In genomic region chr16:17744903-17745581, GRCh38 we compare ENCODE assay signal across 14 cellular contexts.
DNase-seq lines count a peak whose midpoint lies in the region; TF ChIP-seq lines count a peak whose summit lies in the region.
"Had no signal": no experiment of that assay in that cellular context is flagged by ENCODE, and none has a peak within 500 bp of the region (broad histone marks: within the 10 kb centered on the region; RNA-seq: fewer than 3 reads in every experiment).

No MANE protein-coding gene starts in this region.

- H4K91ac ChIP-seq in trophoblast cell (ENCODE audit: low read depth, low read length): no peak overlapping the region

- H3K9ac ChIP-seq in HUES64 (ENCODE audit: low read depth, low read length) (peak overlapping the region; percentile 58), mesendoderm (ENCODE audit: low read length) (no peak overlapping the region), trophoblast cell (ENCODE audit: low read length) (no peak overlapping the region)

- H3K4me2 ChIP-seq in mesendoderm (ENCODE audit: low read length) (no peak overlapping the region), trophoblast cell (ENCODE audit: low read length) (no peak overlapping the region)

- no peak for DNase-seq in coronary artery (ENCODE audit: low spot score)
- DNase-seq in mesendoderm: peak; percentile 77
- no peak for DNase-seq in suprapubic skin (ENCODE audit: low spot score in 2 of 2)
- no peak for DNase-seq in trophoblast cell
- no peak for DNase-seq in GM03348 (ENCODE audit: low spot score)
- no peak for DNase-seq in dermis blood vessel endothelial cell
- DNase-seq: activated CD4-positive, alpha-beta T cell treated with anti-CD3 and anti-CD28 coated beads, Interleukin-2, amount 50 U/mL, for 4 hours; activated T-cell treated with anti-CD3 and anti-CD28 coated beads, Interleukin-2, amount 50 U/mL, for 4 hours; gastrocnemius medialis; NCI-H187; NCI-H524; small intestine; stimulated activated naive CD4-positive, alpha-beta T cell had no signal

- H2BK12ac ChIP-seq in trophoblast cell (ENCODE audit: low read length): no peak overlapping the region

- peaks cover 37% of the 10 kb centered on the region for H3K4me1 ChIP-seq in HUES64 (ENCODE audit: insufficient read depth, low read length)
- peaks cover 4% of the 10 kb centered on the region for H3K4me1 ChIP-seq in mesendoderm (ENCODE audit: control insufficient read depth, low read depth, low read length)
- H3K4me1 ChIP-seq in suprapubic skin: no peaks in the 10 kb centered on the region
- no peaks in the 10 kb centered on the region for H3K4me1 ChIP-seq in trophoblast cell (ENCODE audit: control insufficient read depth in 1 of 2, insufficient read depth in 2 of 2, low read length in 2 of 2)
- H3K4me1 ChIP-seq: gastrocnemius medialis had no signal

- H2BK5ac ChIP-seq in mesendoderm (ENCODE audit: low read length) (no peak overlapping the region), trophoblast cell (ENCODE audit: low read depth, low read length, poor library complexity) (no peak overlapping the region)

- H3K27me3 ChIP-seq in HUES64 (ENCODE audit: insufficient read depth, low read length) (no peaks in the 10 kb centered on the region), mesendoderm (ENCODE audit: insufficient read depth, low read length, poor library complexity) (no peaks in the 10 kb centered on the region), suprapubic skin (peaks cover 32% of the 10 kb centered on the region), trophoblast cell (ENCODE audit: insufficient read depth, low read length) (no peaks in the 10 kb centered on the region)
- H3K27me3 ChIP-seq: gastrocnemius medialis had no signal

- TF ChIP-seq POLR2A in suprapubic skin (IDR thresholded peaks at IDR 0.05): no peak

- H4K8ac ChIP-seq in mesendoderm (ENCODE audit: low read depth, low read length) (no peak overlapping the region), trophoblast cell (ENCODE audit: low read depth, low read length) (no peak overlapping the region)

- H4K12ac ChIP-seq in trophoblast cell (ENCODE audit: low read depth, low read length): no peak overlapping the region

- no peaks in the 10 kb centered on the region for H3K9me3 ChIP-seq in HUES64 (ENCODE audit: insufficient read depth, low read depth, low read length)
- no peaks in the 10 kb centered on the region for H3K9me3 ChIP-seq in suprapubic skin
- no peaks in the 10 kb centered on the region for H3K9me3 ChIP-seq in trophoblast cell (ENCODE audit: insufficient read depth, low read depth, low read length)
- H3K9me3 ChIP-seq: gastrocnemius medialis had no signal

- H3K36me3 ChIP-seq in HUES64 (ENCODE audit: insufficient read depth, low read length): no peaks in the 10 kb centered on the region
- no peaks in the 10 kb centered on the region for H3K36me3 ChIP-seq in mesendoderm (ENCODE audit: control insufficient read depth, insufficient read depth, low read length)
- no peaks in the 10 kb centered on the region for H3K36me3 ChIP-seq in suprapubic skin
- no peaks in the 10 kb centered on the region for H3K36me3 ChIP-seq in trophoblast cell (ENCODE audit: control insufficient read depth in 1 of 2, insufficient read depth in 2 of 2, low read length in 2 of 2)
- H3K36me3 ChIP-seq: gastrocnemius medialis had no signal

- H2BK15ac ChIP-seq in mesendoderm (replicated peaks; ENCODE audit: low read depth): no peak overlapping the region

- no peak overlapping the region for H3K14ac ChIP-seq in trophoblast cell (ENCODE audit: low read length)

- no peak for TF ChIP-seq EP300 in suprapubic skin (IDR thresholded peaks at IDR 0.05)

- H3K79me2 ChIP-seq in mesendoderm (ENCODE audit: control insufficient read depth, insufficient read depth, low read length): no peaks in the 10 kb centered on the region
- H3K79me2 ChIP-seq in trophoblast cell (ENCODE audit: control insufficient read depth, insufficient read depth, low read length, poor library complexity): no peaks in the 10 kb centered on the region

- H3K23ac ChIP-seq in mesendoderm (ENCODE audit: low read length) (no peak overlapping the region), trophoblast cell (ENCODE audit: low read length) (no peak overlapping the region)

- TF ChIP-seq CTCF in coronary artery (IDR thresholded peaks at IDR 0.05) (no peak), suprapubic skin (IDR thresholded peaks at IDR 0.05) (no peak)

- no peak overlapping the region for H2AK5ac ChIP-seq in mesendoderm (ENCODE audit: low read length)
- H2AK5ac ChIP-seq in trophoblast cell (ENCODE audit: low read length): no peak overlapping the region

- H2AFZ ChIP-seq in trophoblast cell (ENCODE audit: insufficient read depth, low read length, poor library complexity): no peak overlapping the region

- H2BK120ac ChIP-seq in mesendoderm (ENCODE audit: low read depth, low read length) (no peak overlapping the region), trophoblast cell (ENCODE audit: insufficient read depth, low read length, poor library complexity) (no peak overlapping the region)

- no peak overlapping the region for H3K56ac ChIP-seq in mesendoderm (ENCODE audit: low read length)

- H3K27ac ChIP-seq in HUES64 (ENCODE audit: low read depth, low read length) (peak overlapping the region; percentile 97), coronary artery (no peak overlapping the region), mesendoderm (ENCODE audit: low read depth, low read length) (no peak overlapping the region), suprapubic skin (no peak overlapping the region), trophoblast cell (ENCODE audit: low read depth, low read length) (no peak overlapping the region)
- H3K27ac ChIP-seq: gastrocnemius medialis had no signal

- no peak overlapping the region for H4K5ac ChIP-seq in mesendoderm (ENCODE audit: low read length)

- H3K4ac ChIP-seq in mesendoderm (ENCODE audit: low read depth, low read length) (no peak overlapping the region), trophoblast cell (ENCODE audit: low read depth, low read length) (no peak overlapping the region)

- H3K79me1 ChIP-seq in mesendoderm (ENCODE audit: low read length) (no peaks in the 10 kb centered on the region), trophoblast cell (ENCODE audit: low read length) (no peaks in the 10 kb centered on the region)

- H3K4me3 ChIP-seq in HUES64 (ENCODE audit: low read length) (peak overlapping the region; percentile 13; the same call in 1 of the 2 replicates), coronary artery (peak overlapping the region; percentile 64), mesendoderm (ENCODE audit: low read length) (no peak overlapping the region), suprapubic skin (peak overlapping the region; percentile 6), trophoblast cell (ENCODE audit: low read depth, low read length) (no peak overlapping the region)
- H3K4me3 ChIP-seq: gastrocnemius medialis had no signal

- H3K18ac ChIP-seq in mesendoderm (ENCODE audit: low read length) (peak overlapping the region; percentile 18), trophoblast cell (ENCODE audit: low read length) (no peak overlapping the region)

- WGBS in HUES64: 26% methylated on average over 15 of the region's 15 CpGs
- WGBS in mesendoderm (ENCODE audit: extremely low coverage, insufficient coverage, low lambda C conversion rate): no CpG with 5 or more reads among the region's 15 CpGs
- WGBS in suprapubic skin: 44% methylated on average over 15 of the region's 15 CpGs
- WGBS in trophoblast cell (ENCODE audit: extremely low coverage, insufficient coverage, insufficient read length): no CpG with 5 or more reads among the region's 15 CpGs

Comparison
In these comparisons a context has a peak if more than half of its experiments do, and no peak if none do; other contexts are left out.
1. H3K4me3 ChIP-seq: peak in HUES64 (single experiment), coronary artery (single experiment) and suprapubic skin (single experiment); none in mesendoderm (single experiment) and trophoblast cell (single experiment).